In the genomic region with DNA sequence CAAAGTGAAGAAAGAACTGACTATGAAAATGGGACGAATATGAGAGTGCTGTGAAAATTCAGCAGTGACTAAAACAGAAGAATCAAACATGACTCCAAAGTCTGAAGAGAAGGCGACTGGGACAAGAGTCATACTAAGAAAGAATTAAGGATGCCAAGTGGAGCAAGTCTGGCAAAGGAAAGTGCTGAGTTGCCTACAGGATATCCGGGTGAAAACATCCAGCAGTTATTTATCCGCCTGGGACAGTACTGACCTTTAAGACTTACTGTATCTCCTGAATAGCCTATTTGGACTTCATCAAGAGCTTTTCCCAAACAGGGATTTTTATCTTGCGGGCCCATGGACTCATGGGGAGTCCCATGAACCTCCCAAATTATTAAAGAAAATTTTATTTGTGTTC, we compare ENCODE assay signal across 8 cellular contexts. TPM values are rescaled to one million over a fixed set of nuclear protein-coding genes. Genes with fewer than 3 reads are reported as not detected.
A peak's percentile ranks its signal among the peaks of the same experiment; 100 is the strongest.
DNase-seq lines count a peak whose midpoint lies in the region; ATAC-seq and TF ChIP-seq lines count a peak whose summit lies in the region.
"Had no signal": no experiment of that assay in that cellular context is flagged by ENCODE, and none has a peak within 500 bp of the region (broad histone marks: within the 10 kb centered on the region; RNA-seq: fewer than 3 reads in every experiment).

No MANE protein-coding gene starts in this region.

- peaks cover 7% of the 10 kb centered on the region for H3K27me3 Mint-ChIP-seq in type B pancreatic cell

- TF ChIP-seq POLR2A in right lobe of liver (IDR thresholded peaks at IDR 0.05) (no peak), uterus (IDR thresholded peaks at IDR 0.05) (no peak)

- no peak overlapping the region for H3K9ac ChIP-seq in colonic mucosa (ENCODE audit: low read depth in 2 of 2, low read length in 2 of 2)

- no peaks in the 10 kb centered on the region for H3K36me3 Mint-ChIP-seq in type B pancreatic cell

- H3K27ac ChIP-seq in colonic mucosa = peak overlapping the region; percentile 1
- H3K27ac ChIP-seq in right lobe of liver = no peak overlapping the region
- H3K27ac ChIP-seq in uterus = peak overlapping the region; percentile 54 to 62

- peak; percentile 68 for DNase-seq in LHCN-M2 (ENCODE audit: low read depth)
- no peak for DNase-seq in colonic mucosa
- DNase-seq in right lobe of liver = no peak
- DNase-seq in uterus = peak in 1 of 2 donors; percentile 16
- DNase-seq in GM20000 (ENCODE audit: low spot score) = no peak
- DNase-seq in type B pancreatic cell (ENCODE audit: extremely low spot score, unreplicated experiment) = no peak

- no peaks in the 10 kb centered on the region for H3K9me3 ChIP-seq in colonic mucosa
- H3K9me3 ChIP-seq in right lobe of liver = no peaks in the 10 kb centered on the region
- no peaks in the 10 kb centered on the region for H3K9me3 ChIP-seq in uterus

- H3K4me1 ChIP-seq in colonic mucosa (no peaks in the 10 kb centered on the region), right lobe of liver (peaks cover 0 to 4% (median 0%) of the 10 kb centered on the region in 4 donors), uterus (no peaks in the 10 kb centered on the region)

- H3K36me3 ChIP-seq in colonic mucosa = no peaks in the 10 kb centered on the region
- no peaks in the 10 kb centered on the region for H3K36me3 ChIP-seq in right lobe of liver
- H3K36me3 ChIP-seq in uterus = no peaks in the 10 kb centered on the region

- H3K27me3 ChIP-seq in colonic mucosa (no peaks in the 10 kb centered on the region), right lobe of liver (no peaks in the 10 kb centered on the region), uterus (no peaks in the 10 kb centered on the region)

- WGBS in right lobe of liver (ENCODE audit: insufficient coverage, low coverage, low lambda C conversion rate, missing lambda C conversion rate) = 45% methylated on average over 4 of the region's 5 CpGs

- ATAC-seq in right lobe of liver (peak; percentile 26 to 59 (median 48)), HG02938 (IDR thresholded peaks at IDR 0.05; ENCODE audit: unreplicated experiment) (no peak)

- H3K4me3 ChIP-seq in colonic mucosa = no peak overlapping the region
- H3K4me3 ChIP-seq in right lobe of liver = no peak overlapping the region
- no peak overlapping the region for H3K4me3 ChIP-seq in uterus

- no peak overlapping the region for H3K4me3 Mint-ChIP-seq in type B pancreatic cell
- H3K4me3 Mint-ChIP-seq: T-helper 2 cell treated with Interferon-gamma antibody and Interleukin-4, amounts not matched to agents 5 μg/mL and 100 μg/mL, for 36 hours had no signal

- H3K4me1 Mint-ChIP-seq in type B pancreatic cell (ENCODE audit: unreplicated experiment) = peaks cover 7% of the 10 kb centered on the region

- H3K9me3 Mint-ChIP-seq in type B pancreatic cell = no peaks in the 10 kb centered on the region
- H3K9me3 Mint-ChIP-seq: T-helper 2 cell treated with Interferon-gamma antibody and Interleukin-4, amounts not matched to agents 5 μg/mL and 100 μg/mL, for 36 hours had no signal

- H3K27ac Mint-ChIP-seq in type B pancreatic cell = no peak overlapping the region
- H3K27ac Mint-ChIP-seq: T-helper 2 cell treated with Interferon-gamma antibody and Interleukin-4, amounts not matched to agents 5 μg/mL and 100 μg/mL, for 36 hours had no signal

- intact Hi-C loops in colonic mucosa (cut with DNase I) = loop anchor here (2.0 kb wide), 1 partner anchor 338 kb away; no protein-coding TSS in a partner anchor
- intact Hi-C loops in right lobe of liver (cut with DNase I) = loop anchor here in 1 of 2 donors (10.0 kb wide), 1 partner anchor 346 kb away; no protein-coding TSS in a partner anchor
- intact Hi-C loops in uterus (cut with DNase I; ENCODE audit: low total_unique reads) = loop anchor here (2.0 kb wide), 1 partner anchor 336 kb away; a partner anchor contains a TSS

- no peak for TF ChIP-seq CTCF in colonic mucosa (IDR thresholded peaks at IDR 0.05)
- no peak for TF ChIP-seq CTCF in right lobe of liver (IDR thresholded peaks at IDR 0.05)
- TF ChIP-seq CTCF in uterus (IDR thresholded peaks at IDR 0.05) = no peak
- TF ChIP-seq CTCF in GM20000 (IDR thresholded peaks at IDR 0.05; ENCODE audit: extremely low read depth, missing control alignments) = no peak
- no peak for TF ChIP-seq CTCF in type B pancreatic cell (conservative IDR thresholded peaks at IDR 0.05)

RNA-seq across cellular contexts. Expression of a gene that starts 41.1 kb away (rescaled TPM):
- 6.0 and 9.4 TPM in 2 replicates for total RNA-seq in LHCN-M2 (2014; rRNA removed)
- polyA plus RNA-seq in LHCN-M2 (2012) = 1.9 TPM
- 1 to 10 TPM; 3.4 to 5.5 TPM for total RNA-seq in colonic mucosa
- total RNA-seq in right lobe of liver = 10 to 100 TPM in 2 of 6 experiments, 1 to 10 TPM in 4; 4.4 to 11.0 (median 7.6) TPM
- total RNA-seq in uterus = 1 to 10 TPM in 3 of 4 donors, under 1 TPM in 1; 0.51 to 9.0 (median 6.6) TPM
- total RNA-seq in type B pancreatic cell (ENCODE audit: low replicate concordance) = 6.0 and 7.1 TPM in 2 replicates

Comparison
In these comparisons a context has a peak if more than half of its experiments do, and no peak if none do; other contexts are left out.
1. H3K27ac ChIP-seq: peak in colonic mucosa (single experiment) and uterus (2 of 2); none in right lobe of liver (0 of 3).